35 cellular contexts compared by ENCODE assay signal in genomic region chr5:12645582-12645981, GRCh38.
"Had no signal": no experiment of that assay in that cellular context is flagged by ENCODE, and none has a peak within 500 bp of the region (broad histone marks: within the 10 kb centered on the region; RNA-seq: fewer than 3 reads in every experiment).

No MANE protein-coding gene starts in this region.

- H3K27me3 ChIP-seq: MG63 had no signal

- H3K9me3 ChIP-seq: MG63 had no signal

- H3K4me3 ChIP-seq: MG63 had no signal

- H3K36me3 ChIP-seq: MG63 had no signal

- DNase-seq: Karpas-422, Kasumi-1, MG63, MM.1S, MV-4-11, NCI-H1048, NCI-H1092, NCI-H1092 treated with DMSO at 0.1 percent for 48 hours, NCI-H1105, NCI-H1105 treated with DMSO at 0.1 percent for 48 hours, NCI-H1417, NCI-H1417 treated with DMSO at 0.1 percent for 48 hours, NCI-H1436, NCI-H1436 treated with DMSO at 0.1 percent for 48 hours, NCI-H146, NCI-H1694, NCI-H1694 treated with DMSO at 0.1 percent for 48 hours, NCI-H187, NCI-H187 treated with DMSO at 0.1 percent for 48 hours, NCI-H1930, NCI-H2029, NCI-H2029 treated with DMSO at 0.1 percent for 48 hours, NCI-H2081, NCI-H2081 treated with DMSO at 0.1 percent for 48 hours, NCI-H2107, NCI-H2171, NCI-H2171 treated with DMSO at 0.1 percent for 48 hours, NCI-H2227 treated with DMSO at 0.1 percent for 48 hours, NCI-H226, NCI-H345, NCI-H446, NCI-H446 treated with DMSO at 0.1 percent for 48 hours, NCI-H510A, NCI-H510A treated with DMSO at 0.1 percent for 48 hours, NCI-H524 had no signal
